ENCODE assay signal across 16 cellular contexts in the genomic region with DNA sequence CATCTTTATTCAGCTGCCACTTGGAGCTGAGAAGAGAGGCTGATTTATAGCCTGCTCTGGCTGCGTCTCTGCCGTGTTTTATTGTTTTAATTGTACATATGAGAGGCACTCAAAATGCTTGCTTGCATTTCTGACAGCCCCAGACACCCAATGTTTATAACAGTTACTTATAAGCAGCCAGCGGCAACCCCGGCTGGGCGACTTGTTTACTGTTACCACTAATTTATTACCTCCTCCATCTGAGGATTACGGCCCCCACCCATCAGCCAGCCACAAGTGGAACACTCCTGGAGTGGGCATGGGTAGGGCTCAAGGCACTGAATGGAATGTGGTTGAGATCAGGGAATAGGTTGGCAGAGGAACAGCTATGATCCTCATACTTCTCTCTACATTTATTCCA.
DNase-seq lines count a peak whose midpoint lies in the region; TF ChIP-seq lines count a peak whose summit lies in the region.
"Had no signal": no experiment of that assay in that cellular context is flagged by ENCODE, and none has a peak within 500 bp of the region (broad histone marks: within the 10 kb centered on the region; RNA-seq: fewer than 3 reads in every experiment).

No MANE protein-coding gene starts in this region.

- H3K9ac ChIP-seq in mesenchymal stem cell (ENCODE audit: low read length) (no peak overlapping the region), endodermal cell (ENCODE audit: extremely low read depth, low read length, poor library complexity, severe bottlenecking) (no peak overlapping the region)

- H3K18ac ChIP-seq in mesenchymal stem cell (ENCODE audit: low read depth in 1 of 2, low read length in 2 of 2): no peak overlapping the region

- H3K23ac ChIP-seq in mesenchymal stem cell (ENCODE audit: low read length in 2 of 2): no peak overlapping the region

- no peak overlapping the region for H2BK12ac ChIP-seq in mesenchymal stem cell (ENCODE audit: low read length in 2 of 2)

- H2BK5ac ChIP-seq in mesenchymal stem cell (ENCODE audit: low read depth, low read length, poor library complexity, severe bottlenecking): no peak overlapping the region

- H3K9me3 Mint-ChIP-seq in endodermal cell: no peaks in the 10 kb centered on the region

- no peak overlapping the region for H2AK5ac ChIP-seq in mesenchymal stem cell (ENCODE audit: low read length, severe bottlenecking)

- no peak overlapping the region for H3K4ac ChIP-seq in mesenchymal stem cell (ENCODE audit: low read depth in 1 of 2, low read length in 2 of 2)

- TF ChIP-seq POLR2A in transverse colon (IDR thresholded peaks at IDR 0.05): no peak

- no peak overlapping the region for H2BK15ac ChIP-seq in mesenchymal stem cell (ENCODE audit: low read depth, poor library complexity, severe bottlenecking)

- no peak overlapping the region for H3K4me3 Mint-ChIP-seq in endodermal cell

- H3K4me1 ChIP-seq in mesenchymal stem cell (ENCODE audit: control insufficient read depth, insufficient read depth, low read depth, low read length) (no peaks in the 10 kb centered on the region), endodermal cell (ENCODE audit: control insufficient read depth, insufficient read depth, low read length) (no peaks in the 10 kb centered on the region), transverse colon (peaks cover 0 to 8% (median 2%) of the 10 kb centered on the region in 4 donors)
- H3K4me1 ChIP-seq: pancreas had no signal

- H3K4me2 ChIP-seq in mesenchymal stem cell (ENCODE audit: low read length, poor library complexity, severe bottlenecking): no peak overlapping the region

- intact Hi-C loops in transverse colon (cut with DNase I; ENCODE audit: low total_unique reads): no loop called here

- H3K36me3 ChIP-seq in mesenchymal stem cell (ENCODE audit: control insufficient read depth in 1 of 2, insufficient read depth in 2 of 2, low read depth in 1 of 2, low read length in 2 of 2) (peaks cover 0 to 6% of the 10 kb centered on the region in 2 experiments), endodermal cell (ENCODE audit: control insufficient read depth, insufficient read depth, low read length) (no peaks in the 10 kb centered on the region), transverse colon (no peaks in the 10 kb centered on the region)
- H3K36me3 ChIP-seq: left ventricle myocardium inferior, pancreas had no signal

- H3K36me3 Mint-ChIP-seq in endodermal cell (ENCODE audit: low read depth): no peaks in the 10 kb centered on the region

- no peak overlapping the region for H2BK120ac ChIP-seq in mesenchymal stem cell (ENCODE audit: low read depth, low read length)

- H3K79me1 ChIP-seq in mesenchymal stem cell (replicated peaks; ENCODE audit: low read length, poor library complexity, severe bottlenecking): peaks cover 13% of the 10 kb centered on the region

- H4K91ac ChIP-seq in mesenchymal stem cell (ENCODE audit: low read length): no peak overlapping the region

- 3% methylated on average over 4 of the region's 6 CpGs for WGBS in mesenchymal stem cell
- WGBS in endodermal cell (ENCODE audit: insufficient coverage in 1 of 2, insufficient read length in 1 of 2), 2 experiments: 91 to 100% methylated on average over 1 to 5 of the region's 6 CpGs
- 37% methylated on average over 6 of the region's 6 CpGs; no CpG with 5 or more reads in 1 of the 2 donors for WGBS in transverse colon (ENCODE audit: low coverage in 1 of 2), 2 donors

- TF ChIP-seq CTCF in endodermal cell (conservative IDR thresholded peaks at IDR 0.05) (no peak), transverse colon (IDR thresholded peaks at IDR 0.05) (no peak)

- H3K27me3 ChIP-seq in mesenchymal stem cell (ENCODE audit: control insufficient read depth in 1 of 2, insufficient read depth in 1 of 2, low read length in 2 of 2) (no peaks in the 10 kb centered on the region), endodermal cell (ENCODE audit: control insufficient read depth, insufficient read depth, low read length, poor library complexity, severe bottlenecking) (no peaks in the 10 kb centered on the region), transverse colon (no peaks in the 10 kb centered on the region)
- H3K27me3 ChIP-seq: pancreas had no signal

- TF ChIP-seq EP300 in transverse colon (IDR thresholded peaks at IDR 0.05; ENCODE audit: low read depth): no peak

- peak; percentile 100 for DNase-seq in DMS79 treated with DMSO at 0.1 percent for 48 hours (lab: John Stamatoyannopoulos, UW)
- peak; percentile 90 to 93 for DNase-seq in NCI-H187 (lab: John Stamatoyannopoulos, UW)
- peak; percentile 95 for DNase-seq in NCI-H510A treated with DMSO at 0.1 percent for 48 hours (lab: John Stamatoyannopoulos, UW)
- DNase-seq in mesenchymal stem cell: peak; percentile 56
- no peak for DNase-seq in endodermal cell
- no peak for DNase-seq in transverse colon
- DNase-seq in NCI-H1048 (lab: John Stamatoyannopoulos, UW): no peak
- DNase-seq in NOMO-1 treated with dmso at 0.1 percent for 144 hours (lab: John Stamatoyannopoulos, UW; ENCODE audit: unreplicated experiment): no peak
- DNase-seq: activated CD4-positive, alpha-beta T cell treated with anti-CD3 and anti-CD28 coated beads, Interleukin-2, amount 50 U/mL, for 1 hour; activated naive CD4-positive, alpha-beta T cell treated with anti-CD3 and anti-CD28 coated beads, Interleukin-2, amount 50 U/mL, for 16 hours; foreskin melanocyte; left ventricle myocardium inferior; NK-92 treated with Interleukin-12 subunit alpha and Interleukin-12 subunit beta, amount 100 ng/mL, for 24 hours; pancreas; RPMI8226; stimulated activated CD4-positive, alpha-beta T cell treated with anti-CD3 and anti-CD28 coated beads, Interleukin-2, amount 100 ng/mL, for 24 hours had no signal

- in situ Hi-C loops in transverse colon (cut with MboI; ENCODE audit: low pct_ligation_motif_present in 1 of 4, low pct_unique_long_range_greater_than_20kb in 1 of 4, low sequenced_read_pairs in 3 of 4): no loop called here

- no peak overlapping the region for H3K27ac Mint-ChIP-seq in endodermal cell

- H3K4me1 Mint-ChIP-seq in endodermal cell: no peaks in the 10 kb centered on the region

- H3K14ac ChIP-seq in mesenchymal stem cell (ENCODE audit: low read length in 2 of 2): no peak overlapping the region

- H3K9me3 ChIP-seq in mesenchymal stem cell (ENCODE audit: control insufficient read depth, low read length) (no peaks in the 10 kb centered on the region), endodermal cell (ENCODE audit: control insufficient read depth, low read length) (no peaks in the 10 kb centered on the region), transverse colon (no peaks in the 10 kb centered on the region)
- H3K9me3 ChIP-seq: pancreas had no signal

- no peak overlapping the region for H3K27ac ChIP-seq in mesenchymal stem cell (ENCODE audit: low read length, poor library complexity, severe bottlenecking)
- H3K27ac ChIP-seq in endodermal cell (ENCODE audit: low read depth, low read length): no peak overlapping the region
- no peak overlapping the region for H3K27ac ChIP-seq in transverse colon
- H3K27ac ChIP-seq: left ventricle myocardium inferior, pancreas had no signal

- no peak overlapping the region for H4K8ac ChIP-seq in mesenchymal stem cell (ENCODE audit: low read length)

- no peak overlapping the region for H2AFZ ChIP-seq in mesenchymal stem cell (ENCODE audit: low read depth, low read length)

- H3K4me3 ChIP-seq in mesenchymal stem cell (ENCODE audit: insufficient read depth in 1 of 2, low read depth in 1 of 2, low read length in 2 of 2) (no peak overlapping the region), endodermal cell (ENCODE audit: low read length) (no peak overlapping the region), transverse colon (no peak overlapping the region)
- H3K4me3 ChIP-seq: left ventricle myocardium inferior, pancreas had no signal

- no peaks in the 10 kb centered on the region for H3K27me3 Mint-ChIP-seq in endodermal cell (ENCODE audit: insufficient read depth)

Comparison
In these comparisons a context has a peak if more than half of its experiments do, and no peak if none do; other contexts are left out.
1. DNase-seq: peak in DMS79 treated with DMSO at 0.1 percent for 48 hours (single experiment), NCI-H187 (2 of 2), NCI-H510A treated with DMSO at 0.1 percent for 48 hours (single experiment) and mesenchymal stem cell (single experiment); none in endodermal cell (single experiment), transverse colon (single experiment), NCI-H1048 (single experiment) and NOMO-1 treated with dmso at 0.1 percent for 144 hours (single experiment).